In genomic region chr3:129224984-129225393, GRCh38 we compare ENCODE assay signal across 7 cellular contexts. TPM values are rescaled to one million over a fixed set of nuclear protein-coding genes. Genes with fewer than 3 reads are reported as not detected.
DNase-seq lines count a peak whose midpoint lies in the region; ATAC-seq and TF ChIP-seq lines count a peak whose summit lies in the region.

No MANE protein-coding gene starts in this region.

- H3K27ac Mint-ChIP-seq in activated naive CD8-positive, alpha-beta T cell, result peak overlapping the region; percentile 75

- H3K4me1 Mint-ChIP-seq in activated naive CD8-positive, alpha-beta T cell (ENCODE audit: low read depth), result peaks cover 13% of the 10 kb centered on the region

- WGBS in prostate gland, result 2% methylated on average over 9 of the region's 9 CpGs

- H3K27ac ChIP-seq in prostate gland, result peak overlapping the region; percentile 70 to 72

- H3K36me3 ChIP-seq in prostate gland, result no peaks in the 10 kb centered on the region

- intact Hi-C loops in prostate gland (cut with DNase I), result loop anchor here (5.0 kb wide), 1 partner anchor 43 kb away; the partner anchor contains the start of gene CNBP

- H3K4me3 ChIP-seq in prostate gland, result peak overlapping the region; percentile 1 to 3

- TF ChIP-seq CTCF in prostate gland (IDR thresholded peaks at IDR 0.05), result no peak

- no peaks in the 10 kb centered on the region for H3K27me3 ChIP-seq in prostate gland (replicated peaks; ENCODE audit: insufficient read depth)

- TF ChIP-seq POLR2A in prostate gland (IDR thresholded peaks at IDR 0.05), result no peak

- DNase-seq in EL (peak; percentile 79), NCI-H1092 (lab: John Stamatoyannopoulos, UW) (peak; percentile 6), glomerular visceral epithelial cell (ENCODE audit: extremely low spot score) (peak; percentile 65), prostate gland (ENCODE audit: low spot score) (peak; percentile 75)

- H3K4me3 Mint-ChIP-seq in activated naive CD8-positive, alpha-beta T cell, result peak overlapping the region; percentile 42

- no peak for ATAC-seq in HG02571 (IDR thresholded peaks at IDR 0.05; ENCODE audit: unreplicated experiment)
- no peak for ATAC-seq in GM19035 (IDR thresholded peaks at IDR 0.05; ENCODE audit: unreplicated experiment)

- H3K4me1 ChIP-seq in prostate gland (replicated peaks), result peaks cover 9% of the 10 kb centered on the region

- no peaks in the 10 kb centered on the region for H3K9me3 Mint-ChIP-seq in activated naive CD8-positive, alpha-beta T cell (ENCODE audit: low read depth)

- H3K9me3 ChIP-seq in prostate gland, result no peaks in the 10 kb centered on the region

- no peaks in the 10 kb centered on the region for H3K36me3 Mint-ChIP-seq in activated naive CD8-positive, alpha-beta T cell

- H3K27me3 Mint-ChIP-seq in activated naive CD8-positive, alpha-beta T cell, result no peaks in the 10 kb centered on the region

RNA-seq across cellular contexts. Expression of gene COPG1, which starts 24.4 kb away (rescaled TPM):
- 100 to 1,000 TPM; 143 to 220 TPM for total RNA-seq in prostate gland

RNA-seq across cellular contexts. Expression of gene CNBP, which starts 41.3 kb away (rescaled TPM):
- total RNA-seq in prostate gland, result 100 to 1,000 TPM; 339 to 523 TPM

RNA-seq across cellular contexts. Expression of gene HMCES, which starts 53.7 kb away (rescaled TPM):
- 10 to 100 TPM; 29.1 to 34.9 TPM for total RNA-seq in prostate gland

Comparison
In these comparisons a context has a peak if more than half of its experiments do, and no peak if none do; other contexts are left out.
1. DNase-seq: peak in every context shown above with its lines; median percentile 79 in EL; 75 in prostate gland; 65 in glomerular visceral epithelial cell; 6 in NCI-H1092.